Comparison of ENCODE assay signal across 8 cellular contexts in the genomic region with DNA sequence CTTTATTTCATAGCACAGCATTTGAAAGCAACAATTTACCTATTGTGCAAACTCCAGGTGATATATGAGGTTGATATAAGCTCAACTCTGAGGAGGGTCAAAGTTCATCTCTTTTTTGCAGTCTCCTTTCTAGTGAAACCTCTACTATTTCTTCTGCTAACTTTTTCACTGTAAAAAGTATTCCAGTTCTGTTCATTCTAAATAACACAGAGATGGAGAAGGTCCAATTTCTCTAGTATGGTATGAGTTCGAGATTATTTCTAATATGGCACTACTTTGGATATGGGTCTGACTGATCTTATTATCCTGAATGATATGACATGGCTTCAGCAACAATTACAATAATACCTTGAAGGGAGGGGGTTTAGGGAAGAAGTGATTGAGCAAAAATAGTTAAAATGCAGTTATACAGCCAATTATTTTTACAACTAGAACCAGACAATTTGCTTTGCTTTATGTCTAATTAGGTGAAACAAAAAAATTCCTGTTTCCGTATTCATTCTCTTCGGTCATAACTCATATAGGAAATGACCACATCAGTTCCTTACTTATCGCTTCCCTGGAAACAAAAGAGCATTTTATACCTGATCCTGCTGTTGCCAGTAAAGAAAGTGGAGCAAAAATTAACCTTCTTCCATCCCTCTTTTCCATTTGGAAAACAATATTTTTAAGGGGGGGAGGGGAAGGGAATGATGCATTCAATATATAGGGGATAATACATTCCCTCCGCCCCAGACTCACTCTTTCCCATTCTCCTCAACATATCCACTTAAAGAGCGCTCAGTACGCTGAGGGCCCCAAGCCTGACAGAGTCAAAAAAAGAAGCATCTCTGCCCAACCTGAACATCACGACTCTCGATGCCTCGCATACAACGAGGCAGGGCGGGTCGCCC. TPM values are rescaled to one million over a fixed set of nuclear protein-coding genes. Genes with fewer than 3 reads are reported as not detected.
A peak's percentile ranks its signal among the peaks of the same experiment; 100 is the strongest.
DNase-seq lines count a peak whose midpoint lies in the region; TF ChIP-seq lines count a peak whose summit lies in the region.

No MANE protein-coding gene starts in this region.

- H3K27me3 Mint-ChIP-seq in activated CD4-positive, alpha-beta T cell treated with anti-CD3 and anti-CD28 coated beads, Interleukin-2, amount 10 ng/mL, durations not matched to agents 24 days and 14 days, result peaks cover 59% of the 10 kb centered on the region
- H3K27me3 Mint-ChIP-seq in endodermal cell (ENCODE audit: insufficient read depth), result peaks cover 36% of the 10 kb centered on the region

- peak overlapping the region; percentile 98 for H3K4me2 ChIP-seq in parathyroid adenoma (ENCODE audit: low read length)

- WGBS in endodermal cell (ENCODE audit: insufficient coverage in 1 of 2, insufficient read length in 1 of 2), 2 experiments, result 22 to 61% methylated on average over 3 to 12 of the region's 13 CpGs

- H3K4me3 Mint-ChIP-seq in activated CD4-positive, alpha-beta T cell treated with anti-CD3 and anti-CD28 coated beads, Interleukin-2, amount 10 ng/mL, durations not matched to agents 24 days and 14 days, result peak overlapping the region; percentile 27
- peak overlapping the region; percentile 74 for H3K4me3 Mint-ChIP-seq in endodermal cell

- peak overlapping the region; percentile 78 for H2AFZ ChIP-seq in parathyroid adenoma

- H3K36me3 ChIP-seq in endodermal cell (ENCODE audit: control insufficient read depth, insufficient read depth, low read length), result peaks cover 19% of the 10 kb centered on the region
- H3K36me3 ChIP-seq in parathyroid adenoma (ENCODE audit: control insufficient read depth, insufficient read depth, low read length), result no peaks in the 10 kb centered on the region

- H3K9ac ChIP-seq in endodermal cell (ENCODE audit: extremely low read depth, low read length, poor library complexity, severe bottlenecking) (peak overlapping the region; percentile 98), parathyroid adenoma (no peak overlapping the region)

- H3K36me3 Mint-ChIP-seq in activated CD4-positive, alpha-beta T cell treated with anti-CD3 and anti-CD28 coated beads, Interleukin-2, amount 10 ng/mL, durations not matched to agents 24 days and 14 days (ENCODE audit: low read depth), result no peaks in the 10 kb centered on the region
- H3K36me3 Mint-ChIP-seq in endodermal cell (ENCODE audit: low read depth), result peaks cover 18% of the 10 kb centered on the region

- TF ChIP-seq CTCF in LNCaP clone FGC (IDR thresholded peaks at IDR 0.05; ENCODE audit: control insufficient read depth, extremely low read depth, insufficient read depth) (no peak), endodermal cell (conservative IDR thresholded peaks at IDR 0.05) (no peak), parathyroid adenoma (IDR thresholded peaks at IDR 0.05) (no peak), GM20000 (IDR thresholded peaks at IDR 0.05; ENCODE audit: extremely low read depth, missing control alignments) (no peak)

- H3K27ac Mint-ChIP-seq in activated CD4-positive, alpha-beta T cell treated with anti-CD3 and anti-CD28 coated beads, Interleukin-2, amount 10 ng/mL, durations not matched to agents 24 days and 14 days, result no peak overlapping the region
- peak overlapping the region; percentile 58 for H3K27ac Mint-ChIP-seq in endodermal cell

- no peaks in the 10 kb centered on the region for H3K4me1 Mint-ChIP-seq in activated CD4-positive, alpha-beta T cell treated with anti-CD3 and anti-CD28 coated beads, Interleukin-2, amount 10 ng/mL, durations not matched to agents 24 days and 14 days
- H3K4me1 Mint-ChIP-seq in endodermal cell, result peaks cover 28% of the 10 kb centered on the region

- H3K27ac ChIP-seq in endodermal cell (ENCODE audit: low read depth, low read length) (no peak overlapping the region), parathyroid adenoma (peak overlapping the region; percentile 96)

- H3K9me3 Mint-ChIP-seq in activated CD4-positive, alpha-beta T cell treated with anti-CD3 and anti-CD28 coated beads, Interleukin-2, amount 10 ng/mL, durations not matched to agents 24 days and 14 days, result no peaks in the 10 kb centered on the region
- peaks cover 4% of the 10 kb centered on the region for H3K9me3 Mint-ChIP-seq in endodermal cell

- peaks cover 4% of the 10 kb centered on the region for H3K4me1 ChIP-seq in endodermal cell (ENCODE audit: control insufficient read depth, insufficient read depth, low read length)
- no peaks in the 10 kb centered on the region for H3K4me1 ChIP-seq in parathyroid adenoma

- intact Hi-C loops in activated CD4-positive, alpha-beta T cell treated with anti-CD3 and anti-CD28 coated beads, Interleukin-2, amount 10 ng/mL, durations not matched to agents 24 days and 14 days (cut with micrococcal nuclease), result no loop called here

- DNase-seq in activated CD4-positive, alpha-beta T cell treated with anti-CD3 and anti-CD28 coated beads, Interleukin-2, amount 10 ng/mL, durations not matched to agents 24 days and 14 days, result no peak
- DNase-seq in activated CD4-positive, alpha-beta T cell treated with anti-CD3 and anti-CD28 coated beads, Interleukin-2, amount 50 U/mL, for 1 hour, result no peak
- DNase-seq in LNCaP clone FGC (ENCODE audit: low read depth), result no peak
- DNase-seq in endodermal cell, result no peak
- no peak for DNase-seq in GM19238 (ENCODE audit: insufficient read length, low spot score)
- no peak for DNase-seq in retina
- DNase-seq in GM20000 (ENCODE audit: low spot score), result no peak

- H3K4me3 ChIP-seq in LNCaP clone FGC (ENCODE audit: low read depth, low read length) (peak overlapping the region; percentile 73), endodermal cell (ENCODE audit: low read length) (peak overlapping the region; percentile 92), parathyroid adenoma (ENCODE audit: low read depth, low read length) (peak overlapping the region; percentile 65)

- H3K9me3 ChIP-seq in endodermal cell (ENCODE audit: control insufficient read depth, low read length) (peaks cover 23% of the 10 kb centered on the region), parathyroid adenoma (ENCODE audit: control insufficient read depth, low read length) (no peaks in the 10 kb centered on the region)

- peaks cover 2% of the 10 kb centered on the region for H3K79me2 ChIP-seq in parathyroid adenoma

- H3K27me3 ChIP-seq in endodermal cell (ENCODE audit: control insufficient read depth, insufficient read depth, low read length, poor library complexity, severe bottlenecking), result no peaks in the 10 kb centered on the region
- H3K27me3 ChIP-seq in parathyroid adenoma (ENCODE audit: control insufficient read depth, insufficient read depth, low read length), result no peaks in the 10 kb centered on the region

RNA-seq across cellular contexts. Expression of a gene that starts 1.0 kb away (rescaled TPM):
- not detected in 2 replicates for total RNA-seq in activated CD4-positive, alpha-beta T cell treated with anti-CD3 and anti-CD28 coated beads, Interleukin-2, amount 10 ng/mL, durations not matched to agents 24 days and 14 days
- 10 to 100 TPM; 22.3 to 29.0 TPM for total RNA-seq in endodermal cell
- 12.2 TPM for polyA plus RNA-seq in endodermal cell (2013, experiment 1 of 2)
- polyA plus RNA-seq in endodermal cell (2013, experiment 2 of 2), result 12.9 TPM

Comparison
In these comparisons a context has a peak if more than half of its experiments do, and no peak if none do; other contexts are left out.
1. RNA of a gene that starts 1.0 kb away (total RNA-seq): 22.3 to 29.0 TPM in endodermal cell; not detected in activated CD4-positive, alpha-beta T cell treated with anti-CD3 and anti-CD28 coated beads, Interleukin-2, amount 10 ng/mL, durations not matched to agents 24 days and 14 days; every median in the first group is over 10 times any median in the second.
2. Peak in every context shown above with its lines, with median percentiles within 50 percentile points of each other: H3K4me3 ChIP-seq.